16 cellular contexts compared by ENCODE assay signal in genomic region chr2:105848367-105848766, GRCh38.
DNase-seq lines count a peak whose midpoint lies in the region; ATAC-seq and TF ChIP-seq lines count a peak whose summit lies in the region.
"Had no signal": no experiment of that assay in that cellular context is flagged by ENCODE, and none has a peak within 500 bp of the region (broad histone marks: within the 10 kb centered on the region; RNA-seq: fewer than 3 reads in every experiment).

No MANE protein-coding gene starts in this region.

- peaks cover 57% of the 10 kb centered on the region for H3K36me3 Mint-ChIP-seq in activated CD8-positive, alpha-beta T cell treated with anti-CD3 and anti-CD28 coated beads for 36 hours (ENCODE audit: low read depth)
- H3K36me3 Mint-ChIP-seq in activated CD8-positive, alpha-beta T cell treated with anti-CD3 and anti-CD28 coated beads, Interleukin-2, amount 10 ng/mL, durations not matched to agents 7 days and 5 days (ENCODE audit: low read depth), result peaks cover 40% of the 10 kb centered on the region
- H3K36me3 Mint-ChIP-seq in T-cell (peaks cover 41% of the 10 kb centered on the region), endothelial cell (ENCODE audit: low read depth, unreplicated experiment) (peaks cover 8% of the 10 kb centered on the region)

- ATAC-seq in activated CD8-positive, alpha-beta T cell treated with anti-CD3 and anti-CD28 coated beads for 36 hours, result peak; percentile 40
- no peak for ATAC-seq in activated CD8-positive, alpha-beta T cell treated with anti-CD3 and anti-CD28 coated beads, Interleukin-2, amount 10 ng/mL, durations not matched to agents 7 days and 5 days
- no peak for ATAC-seq in T-cell (replicated peaks in 1 of 4)

- no peak overlapping the region for H3K4me3 Mint-ChIP-seq in activated CD8-positive, alpha-beta T cell treated with anti-CD3 and anti-CD28 coated beads for 36 hours
- no peak overlapping the region for H3K4me3 Mint-ChIP-seq in activated CD8-positive, alpha-beta T cell treated with anti-CD3 and anti-CD28 coated beads, Interleukin-2, amount 10 ng/mL, durations not matched to agents 7 days and 5 days
- no peak overlapping the region for H3K4me3 Mint-ChIP-seq in T-cell
- no peak overlapping the region for H3K4me3 Mint-ChIP-seq in endothelial cell (ENCODE audit: unreplicated experiment)
- H3K4me3 Mint-ChIP-seq: endodermal cell had no signal

- H3K9me3 Mint-ChIP-seq in activated CD8-positive, alpha-beta T cell treated with anti-CD3 and anti-CD28 coated beads for 36 hours, result peaks cover 4% of the 10 kb centered on the region
- H3K9me3 Mint-ChIP-seq in activated CD8-positive, alpha-beta T cell treated with anti-CD3 and anti-CD28 coated beads, Interleukin-2, amount 10 ng/mL, durations not matched to agents 7 days and 5 days (ENCODE audit: insufficient read depth), result no peaks in the 10 kb centered on the region
- peaks cover 0 to under 1% (median 0%) of the 10 kb centered on the region in 3 donors for H3K9me3 Mint-ChIP-seq in T-cell
- no peaks in the 10 kb centered on the region for H3K9me3 Mint-ChIP-seq in endothelial cell (ENCODE audit: unreplicated experiment)
- H3K9me3 Mint-ChIP-seq: endodermal cell had no signal

- no peaks in the 10 kb centered on the region for H3K27me3 Mint-ChIP-seq in activated CD8-positive, alpha-beta T cell treated with anti-CD3 and anti-CD28 coated beads for 36 hours
- H3K27me3 Mint-ChIP-seq in activated CD8-positive, alpha-beta T cell treated with anti-CD3 and anti-CD28 coated beads, Interleukin-2, amount 10 ng/mL, durations not matched to agents 7 days and 5 days (ENCODE audit: low read depth), result no peaks in the 10 kb centered on the region
- H3K27me3 Mint-ChIP-seq in T-cell (no peaks in the 10 kb centered on the region), endothelial cell (ENCODE audit: unreplicated experiment) (peaks cover 4% of the 10 kb centered on the region)

- CTCF ChIA-PET in activated CD8-positive, alpha-beta T cell treated with anti-CD3 and anti-CD28 coated beads for 36 hours (lab: Charles Lee), result interaction anchor here (1.1 kb wide), 1 partner anchor 9 kb away, joined by 3 read pairs; no protein-coding TSS in a partner anchor
- CTCF ChIA-PET in activated CD8-positive, alpha-beta T cell treated with anti-CD3 and anti-CD28 coated beads, Interleukin-2, amount 10 ng/mL, durations not matched to agents 7 days and 5 days (lab: Charles Lee), result no interaction called here
- CTCF ChIA-PET in T-cell (lab: Charles Lee), result no interaction called here

- intact Hi-C loops in activated CD8-positive, alpha-beta T cell treated with anti-CD3 and anti-CD28 coated beads for 36 hours (cut with micrococcal nuclease), result no loop called here

- DNase-seq in activated CD8-positive, alpha-beta T cell treated with anti-CD3 and anti-CD28 coated beads for 36 hours, result no peak
- DNase-seq in activated CD8-positive, alpha-beta T cell treated with anti-CD3 and anti-CD28 coated beads, Interleukin-2, amount 10 ng/mL, durations not matched to agents 7 days and 5 days, result no peak
- DNase-seq in T-cell (no peak), endothelial cell (ENCODE audit: low spot score) (no peak), putamen (ENCODE audit: low spot score) (peak; percentile 16), globus pallidus (ENCODE audit: low spot score) (no peak), amygdala (lab: John Stamatoyannopoulos, UW) (no peak), NCI-H526 (lab: John Stamatoyannopoulos, UW) (no peak)
- DNase-seq: DMS 273 treated with DMSO at 0.1 percent for 48 hours, endodermal cell, GF-D8, IMR-90, NCI-H1105 treated with DMSO at 0.1 percent for 48 hours, NCI-H510A treated with DMSO at 0.1 percent for 48 hours, substantia nigra, T1000 had no signal

- peak overlapping the region; percentile 79 for H3K27ac Mint-ChIP-seq in activated CD8-positive, alpha-beta T cell treated with anti-CD3 and anti-CD28 coated beads for 36 hours
- H3K27ac Mint-ChIP-seq in activated CD8-positive, alpha-beta T cell treated with anti-CD3 and anti-CD28 coated beads, Interleukin-2, amount 10 ng/mL, durations not matched to agents 7 days and 5 days, result no peak overlapping the region
- peak overlapping the region; percentile 88 to 91 for H3K27ac Mint-ChIP-seq in T-cell
- peak overlapping the region; percentile 41 for H3K27ac Mint-ChIP-seq in endothelial cell (ENCODE audit: unreplicated experiment)
- H3K27ac Mint-ChIP-seq: endodermal cell had no signal

- POLR2A ChIA-PET in activated CD8-positive, alpha-beta T cell treated with anti-CD3 and anti-CD28 coated beads for 36 hours (lab: Charles Lee), result interaction anchor here (1.0 kb wide), 1 partner anchor 8 kb away, joined by 3 read pairs; no protein-coding TSS in a partner anchor
- POLR2A ChIA-PET in activated CD8-positive, alpha-beta T cell treated with anti-CD3 and anti-CD28 coated beads, Interleukin-2, amount 10 ng/mL, durations not matched to agents 7 days and 5 days (lab: Charles Lee), result no interaction called here
- POLR2A ChIA-PET in T-cell (lab: Charles Lee), result no interaction called here

- peaks cover 79% of the 10 kb centered on the region for H3K4me1 Mint-ChIP-seq in activated CD8-positive, alpha-beta T cell treated with anti-CD3 and anti-CD28 coated beads for 36 hours (ENCODE audit: low read depth)
- peaks cover 44% of the 10 kb centered on the region for H3K4me1 Mint-ChIP-seq in activated CD8-positive, alpha-beta T cell treated with anti-CD3 and anti-CD28 coated beads, Interleukin-2, amount 10 ng/mL, durations not matched to agents 7 days and 5 days (ENCODE audit: low read depth)
- H3K4me1 Mint-ChIP-seq in T-cell (peaks cover 79 to 88% (median 87%) of the 10 kb centered on the region in 3 donors), endothelial cell (ENCODE audit: unreplicated experiment) (peaks cover 11% of the 10 kb centered on the region)

- TF ChIP-seq CTCF in activated CD8-positive, alpha-beta T cell treated with anti-CD3 and anti-CD28 coated beads for 36 hours (IDR thresholded peaks at IDR 0.05), result no peak
- no peak for TF ChIP-seq CTCF in endothelial cell (IDR thresholded peaks at IDR 0.05; ENCODE audit: unreplicated experiment)
